ENCODE assay signal across 12 cellular contexts in genomic region chr4:98653890-98654867, GRCh38. TPM values are rescaled to one million over a fixed set of nuclear protein-coding genes. Genes with fewer than 3 reads are reported as not detected.
A peak's percentile ranks its signal among the peaks of the same experiment; 100 is the strongest.
DNase-seq lines count a peak whose midpoint lies in the region; ATAC-seq and TF ChIP-seq lines count a peak whose summit lies in the region.
"Had no signal": no experiment of that assay in that cellular context is flagged by ENCODE, and none has a peak within 500 bp of the region (broad histone marks: within the 10 kb centered on the region; RNA-seq: fewer than 3 reads in every experiment).

No MANE protein-coding gene starts in this region.

- WGBS in lower leg skin, 2 donors = 44 to 57% methylated on average over 5 of the region's 5 CpGs

- TF ChIP-seq POLR2A in lower leg skin (IDR thresholded peaks at IDR 0.05) = no peak

- peak overlapping the region in 2 of 8 donors; percentile 32 to 36 for H3K27ac Mint-ChIP-seq in CD8-positive, alpha-beta memory T cell
- H3K27ac Mint-ChIP-seq: activated B cell treated with CpG ODN at 0.5 μM for 24 hours had no signal

- no peaks in the 10 kb centered on the region for H3K36me3 ChIP-seq in thoracic aorta
- H3K36me3 ChIP-seq in CD8-positive, alpha-beta memory T cell (ENCODE audit: insufficient read depth, low read length) = no peaks in the 10 kb centered on the region

- POLR2A ChIA-PET in CD8-positive, alpha-beta memory T cell (lab: Charles Lee) = no interaction called here

- CTCF ChIA-PET in CD8-positive, alpha-beta memory T cell (lab: Charles Lee) = interaction anchor here (1.1 kb wide), 1 partner anchor 15 kb away, joined by 3 read pairs; no protein-coding TSS in a partner anchor

- peaks cover 14 to 32% of the 10 kb centered on the region in 2 donors for H3K4me1 ChIP-seq in thoracic aorta (ENCODE audit: control insufficient read depth in 1 of 2, low read depth in 2 of 2)
- peaks cover 30% of the 10 kb centered on the region for H3K4me1 ChIP-seq in CD8-positive, alpha-beta memory T cell (ENCODE audit: insufficient read depth, low read length)

- DNase-seq in HS-27A (ENCODE audit: low read depth) (peak; percentile 59), foreskin fibroblast (peak; percentile 94 to 95), thoracic aorta (ENCODE audit: low spot score) (no peak), lower leg skin (ENCODE audit: low spot score in 2 of 2) (no peak)
- DNase-seq in CD8-positive, alpha-beta memory T cell = no peak
- DNase-seq: activated B cell treated with CpG ODN at 0.5 μM for 24 hours; NCI-H1092; stimulated activated CD4-positive, alpha-beta T cell treated with anti-CD3 and anti-CD28 coated beads, Interleukin-1b, Interleukin-23, amount 100 ng/mL, for 48 hours had no signal

- no peaks in the 10 kb centered on the region for H3K27me3 Mint-ChIP-seq in CD8-positive, alpha-beta memory T cell
- H3K27me3 Mint-ChIP-seq: activated naive CD4-positive, alpha-beta T cell treated with anti-CD3 and anti-CD28 coated beads, Interleukin-2, amount 50 U/mL, for 24 hours had no signal

- H3K4me3 ChIP-seq in foreskin fibroblast (ENCODE audit: low read depth in 1 of 2, low read length in 2 of 2) (peak overlapping the region; percentile 91 to 95), thoracic aorta (peak overlapping the region; percentile 37), lower leg skin (ENCODE audit: low read depth, poor library complexity, severe bottlenecking) (no peak overlapping the region)
- no peak overlapping the region for H3K4me3 ChIP-seq in CD8-positive, alpha-beta memory T cell (ENCODE audit: low read length)

- intact Hi-C loops in lower leg skin (cut with DNase I; ENCODE audit: low total_unique reads) = no loop called here

- peaks cover 0 to 8% (median 0%) of the 10 kb centered on the region in 3 donors for H3K36me3 Mint-ChIP-seq in CD8-positive, alpha-beta memory T cell

- no peak for ATAC-seq in thoracic aorta (ENCODE audit: insufficient number of reproducible peaks, low FRiP score, low read depth)
- ATAC-seq in HG03175 (IDR thresholded peaks at IDR 0.05; ENCODE audit: unreplicated experiment) = no peak
- no peak for ATAC-seq in HG02852 (IDR thresholded peaks at IDR 0.05; ENCODE audit: unreplicated experiment)

- H3K4me3 Mint-ChIP-seq in CD8-positive, alpha-beta memory T cell = peak overlapping the region in 1 of 7 donors; percentile 70
- H3K4me3 Mint-ChIP-seq: activated B cell treated with CpG ODN at 0.5 μM for 24 hours had no signal

- peaks cover 41 to 73% (median 61%) of the 10 kb centered on the region in 3 donors for H3K4me1 Mint-ChIP-seq in CD8-positive, alpha-beta memory T cell

- H3K27me3 ChIP-seq in thoracic aorta (replicated peaks; ENCODE audit: insufficient read depth) = no peaks in the 10 kb centered on the region
- no peaks in the 10 kb centered on the region for H3K27me3 ChIP-seq in CD8-positive, alpha-beta memory T cell (ENCODE audit: insufficient read depth, low read length, poor library complexity, severe bottlenecking)

- H3K27ac ChIP-seq in angular gyrus (ENCODE audit: low read depth, low read length) = peak overlapping the region; percentile 22
- no peak overlapping the region for H3K27ac ChIP-seq in thoracic aorta
- no peak overlapping the region for H3K27ac ChIP-seq in CD8-positive, alpha-beta memory T cell (ENCODE audit: low read depth, low read length)

- no peaks in the 10 kb centered on the region for H3K9me3 Mint-ChIP-seq in CD8-positive, alpha-beta memory T cell
- H3K9me3 Mint-ChIP-seq: activated B cell treated with CpG ODN at 0.5 μM for 24 hours had no signal

- no peaks in the 10 kb centered on the region for H3K9me3 ChIP-seq in thoracic aorta
- no peaks in the 10 kb centered on the region for H3K9me3 ChIP-seq in CD8-positive, alpha-beta memory T cell (ENCODE audit: low read length)

- TF ChIP-seq CTCF in foreskin fibroblast (IDR thresholded peaks at IDR 0.05; ENCODE audit: low read depth, low read length) (no peak), thoracic aorta (IDR thresholded peaks at IDR 0.05) (no peak), lower leg skin (IDR thresholded peaks at IDR 0.05) (no peak)

RNA-seq across cellular contexts. Expression of gene TSPAN5, which starts 4.2 kb away (rescaled TPM):
- total RNA-seq in thoracic aorta = 10 to 100 TPM in 1 of 2 donors, 1 to 10 TPM in 1; 7.7 to 11.4 TPM
- total RNA-seq in lower leg skin = 10 to 100 TPM; 25.5 to 41.5 (median 36.5) TPM
- 10 to 100 TPM; 15.9 to 16.7 TPM for total RNA-seq in CD8-positive, alpha-beta memory T cell
- polyA plus RNA-seq in CD8-positive, alpha-beta memory T cell = 29.7 TPM

Comparison
In these comparisons a context has a peak if more than half of its experiments do, and no peak if none do; other contexts are left out.
1. DNase-seq: peak in HS-27A (single experiment) and foreskin fibroblast (2 of 2); none in thoracic aorta (single experiment), lower leg skin (0 of 2) and CD8-positive, alpha-beta memory T cell (0 of 5).
2. H3K4me3 ChIP-seq: peak in foreskin fibroblast (2 of 2) and thoracic aorta (single experiment); none in lower leg skin (single experiment) and CD8-positive, alpha-beta memory T cell (single experiment).